ENCODE assay signal across 16 cellular contexts in the genomic region with DNA sequence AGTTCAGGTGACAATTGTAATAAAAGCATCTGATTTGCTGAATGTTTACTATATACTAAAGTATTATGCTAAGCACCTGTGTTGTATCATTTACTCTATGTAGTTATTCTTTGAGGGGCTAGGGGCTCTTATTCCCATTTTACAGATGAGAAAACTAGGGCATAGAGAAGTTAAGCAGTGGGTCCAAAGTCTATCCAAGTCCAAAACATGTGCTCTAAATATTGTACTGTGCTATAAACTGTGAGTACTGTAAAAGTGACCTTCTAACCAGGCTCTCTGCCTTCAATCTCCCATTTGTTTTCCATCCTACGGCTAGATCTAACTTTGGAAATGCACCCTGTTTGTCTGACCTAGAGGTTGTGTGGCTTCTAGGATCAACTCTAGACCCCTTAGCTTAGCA. TPM values are rescaled to one million over a fixed set of nuclear protein-coding genes. Genes with fewer than 3 reads are reported as not detected.
"Had no signal": no experiment of that assay in that cellular context is flagged by ENCODE, and none has a peak within 500 bp of the region (broad histone marks: within the 10 kb centered on the region; RNA-seq: fewer than 3 reads in every experiment).

No MANE protein-coding gene starts in this region.

- H3K9ac ChIP-seq: parathyroid adenoma had no signal

- DNase-seq: activated CD4-positive, alpha-beta T cell treated with anti-CD3 and anti-CD28 coated beads, Interleukin-2, amount 10 ng/mL, durations not matched to agents 24 days and 14 days; activated CD4-positive, CD25-positive, alpha-beta regulatory T cell; activated CD8-positive, alpha-beta T cell treated with anti-CD3 and anti-CD28 coated beads for 36 hours; activated naive CD4-positive, alpha-beta T cell; activated naive CD8-positive, alpha-beta T cell treated with anti-CD3 and anti-CD28 coated beads for 36 hours; activated T-cell treated with anti-CD3 and anti-CD28 coated beads, Interleukin-2, amount 50 U/mL, for 1 hour; amniotic stem cell; foreskin fibroblast; midbrain; naive B cell; retina; stimulated activated naive B cell treated with anti-CD40 and anti-IgM and Interleukin-4, amounts not matched to agents 10 μg/mL and 1 μg/mL and 100 μg/mL, for 72 hours; thyroid gland had no signal

- H3K27me3 Mint-ChIP-seq: activated CD8-positive, alpha-beta T cell treated with anti-CD3 and anti-CD28 coated beads for 36 hours; activated naive CD8-positive, alpha-beta T cell treated with anti-CD3 and anti-CD28 coated beads for 36 hours; activated T-helper 17 cell treated with anti-CD3 and anti-CD28 coated beads, Interleukin-2, amount 50 U/mL, for 72 hours; naive B cell; stimulated activated naive B cell treated with anti-CD40 and anti-IgM and Interleukin-4, amounts not matched to agents 10 μg/mL and 1 μg/mL and 100 μg/mL, for 72 hours had no signal

- H3K4me3 Mint-ChIP-seq: activated CD4-positive, alpha-beta T cell treated with anti-CD3 and anti-CD28 coated beads, Interleukin-2, amount 10 ng/mL, durations not matched to agents 24 days and 14 days; activated CD8-positive, alpha-beta T cell treated with anti-CD3 and anti-CD28 coated beads for 36 hours; activated naive CD8-positive, alpha-beta T cell treated with anti-CD3 and anti-CD28 coated beads for 36 hours; activated T-helper 17 cell treated with anti-CD3 and anti-CD28 coated beads, Interleukin-2, amount 50 U/mL, for 72 hours; naive B cell; stimulated activated naive B cell treated with anti-CD40 and anti-IgM and Interleukin-4, amounts not matched to agents 10 μg/mL and 1 μg/mL and 100 μg/mL, for 72 hours had no signal

- H3K9me3 Mint-ChIP-seq: activated CD4-positive, alpha-beta T cell treated with anti-CD3 and anti-CD28 coated beads, Interleukin-2, amount 10 ng/mL, durations not matched to agents 24 days and 14 days; activated CD8-positive, alpha-beta T cell treated with anti-CD3 and anti-CD28 coated beads for 36 hours; activated naive CD8-positive, alpha-beta T cell treated with anti-CD3 and anti-CD28 coated beads for 36 hours; activated T-helper 17 cell treated with anti-CD3 and anti-CD28 coated beads, Interleukin-2, amount 50 U/mL, for 72 hours; naive B cell; stimulated activated naive B cell treated with anti-CD40 and anti-IgM and Interleukin-4, amounts not matched to agents 10 μg/mL and 1 μg/mL and 100 μg/mL, for 72 hours had no signal

- H3K27ac ChIP-seq: parathyroid adenoma, thyroid gland had no signal

- H3K36me3 ChIP-seq: thyroid gland had no signal

- H3K27ac Mint-ChIP-seq: activated CD4-positive, alpha-beta T cell treated with anti-CD3 and anti-CD28 coated beads, Interleukin-2, amount 10 ng/mL, durations not matched to agents 24 days and 14 days; activated CD8-positive, alpha-beta T cell treated with anti-CD3 and anti-CD28 coated beads for 36 hours; activated naive CD8-positive, alpha-beta T cell treated with anti-CD3 and anti-CD28 coated beads for 36 hours; activated T-helper 17 cell treated with anti-CD3 and anti-CD28 coated beads, Interleukin-2, amount 50 U/mL, for 72 hours; stimulated activated naive B cell treated with anti-CD40 and anti-IgM and Interleukin-4, amounts not matched to agents 10 μg/mL and 1 μg/mL and 100 μg/mL, for 72 hours had no signal

- H3K4me3 ChIP-seq: lung, thyroid gland had no signal

- H3K27me3 ChIP-seq: thyroid gland had no signal

- ATAC-seq: activated CD8-positive, alpha-beta T cell treated with anti-CD3 and anti-CD28 coated beads for 36 hours; activated T-helper 17 cell treated with anti-CD3 and anti-CD28 coated beads, Interleukin-2, amount 50 U/mL, for 72 hours; stimulated activated naive B cell treated with anti-CD40 and anti-IgM and Interleukin-4, amounts not matched to agents 10 μg/mL and 1 μg/mL and 100 μg/mL, for 72 hours had no signal

- H3K9me3 ChIP-seq: thyroid gland had no signal

RNA-seq across cellular contexts. Expression of a gene that starts 53.2 kb away (rescaled TPM):
- total RNA-seq: activated CD4-positive, alpha-beta T cell treated with anti-CD3 and anti-CD28 coated beads, Interleukin-2, amount 10 ng/mL, durations not matched to agents 24 days and 14 days; activated CD8-positive, alpha-beta T cell treated with anti-CD3 and anti-CD28 coated beads for 36 hours; activated naive CD8-positive, alpha-beta T cell treated with anti-CD3 and anti-CD28 coated beads for 36 hours; activated T-helper 17 cell treated with anti-CD3 and anti-CD28 coated beads, Interleukin-2, amount 50 U/mL, for 72 hours had no signal
